ENCODE assay signal across 16 cellular contexts in the genomic region with DNA sequence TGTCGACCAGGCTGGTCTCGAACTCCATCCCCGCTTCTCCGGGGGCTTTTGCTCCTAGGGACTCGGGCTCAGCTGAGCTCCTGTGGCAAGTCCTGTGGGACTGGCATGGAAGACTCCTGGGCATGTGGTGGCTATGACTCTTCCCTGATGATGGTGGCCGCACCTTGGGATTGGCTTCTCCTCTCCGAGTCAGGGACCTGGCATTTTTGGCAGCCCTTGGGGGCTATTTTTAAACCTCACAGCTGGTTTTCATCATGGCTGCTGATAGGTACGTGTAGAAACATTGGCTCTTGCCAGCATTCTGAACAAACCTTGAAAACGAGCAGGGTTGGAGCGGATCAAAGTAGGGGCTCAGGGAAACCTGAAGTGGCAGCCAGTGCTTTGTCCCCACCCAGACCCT. TPM values are rescaled to one million over a fixed set of nuclear protein-coding genes. Genes with fewer than 3 reads are reported as not detected.
DNase-seq lines count a peak whose midpoint lies in the region; ATAC-seq and TF ChIP-seq lines count a peak whose summit lies in the region.
"Had no signal": no experiment of that assay in that cellular context is flagged by ENCODE, and none has a peak within 500 bp of the region (broad histone marks: within the 10 kb centered on the region; RNA-seq: fewer than 3 reads in every experiment).

No MANE protein-coding gene starts in this region.

- no peaks in the 10 kb centered on the region for H3K79me2 ChIP-seq in smooth muscle cell (ENCODE audit: low read depth)

- H3K27ac ChIP-seq in thoracic aorta = peak overlapping the region; percentile 67 to 68
- H3K27ac ChIP-seq in smooth muscle cell (ENCODE audit: low read depth) = no peak overlapping the region
- H3K27ac ChIP-seq in breast epithelium = no peak overlapping the region
- H3K27ac ChIP-seq: PC-9 had no signal

- ATAC-seq in left ventricle myocardium superior (peak; percentile 39), thoracic aorta (ENCODE audit: insufficient number of reproducible peaks, low FRiP score, low read depth) (peak; percentile 58), HG03175 (IDR thresholded peaks at IDR 0.05; ENCODE audit: unreplicated experiment) (no peak), HG03025 (IDR thresholded peaks at IDR 0.05; ENCODE audit: low FRiP score, unreplicated experiment) (no peak)
- ATAC-seq: GM23338; stimulated activated effector memory CD8-positive, alpha-beta T cell treated with anti-CD3 and anti-CD28 coated beads, Interleukin-12 subunit alpha, Interleukin-12 subunit beta, amount 100 ng/mL, for 72 hours had no signal

- no peaks in the 10 kb centered on the region for H4K20me1 ChIP-seq in smooth muscle cell (ENCODE audit: low read depth)

- H3K36me3 ChIP-seq in thoracic aorta (no peaks in the 10 kb centered on the region), smooth muscle cell (ENCODE audit: low read depth) (no peaks in the 10 kb centered on the region), breast epithelium (no peaks in the 10 kb centered on the region)

- no peak for TF ChIP-seq CTCF in astrocyte of the spinal cord (IDR thresholded peaks at IDR 0.05; ENCODE audit: low read depth, low read length)
- TF ChIP-seq CTCF in thoracic aorta (IDR thresholded peaks at IDR 0.05) = no peak
- TF ChIP-seq CTCF in smooth muscle cell (IDR thresholded peaks at IDR 0.05; ENCODE audit: borderline replicate concordance, insufficient read depth, poor library complexity, severe bottlenecking) = no peak
- no peak for TF ChIP-seq CTCF in breast epithelium (IDR thresholded peaks at IDR 0.05)

- no peak for TF ChIP-seq POLR2A in breast epithelium (IDR thresholded peaks at IDR 0.05)

- no peak overlapping the region for H2AFZ ChIP-seq in smooth muscle cell (ENCODE audit: low read depth)
- H2AFZ ChIP-seq: GM23338, PC-9 had no signal

- intact Hi-C loops in left ventricle myocardium superior (cut with micrococcal nuclease) (no loop called here), breast epithelium (cut with DNase I; ENCODE audit: low total_unique reads) (no loop called here)

- no peak overlapping the region for H3K4me3 ChIP-seq in astrocyte of the spinal cord (ENCODE audit: low read depth, low read length)
- peak overlapping the region; percentile 16 for H3K4me3 ChIP-seq in thoracic aorta
- H3K4me3 ChIP-seq in smooth muscle cell = no peak overlapping the region
- no peak overlapping the region for H3K4me3 ChIP-seq in breast epithelium
- H3K4me3 ChIP-seq: GM23338, PC-9 had no signal

- in situ Hi-C loops in astrocyte of the spinal cord (cut with HindIII; ENCODE audit: low sequenced_read_pairs) = no loop called here

- DNase-seq in HCEC 1CT = peak; percentile 54
- DNase-seq in astrocyte of the spinal cord (ENCODE audit: low read depth, low spot score) = peak; percentile 9
- DNase-seq in left ventricle myocardium superior = peak; percentile 65
- peak; percentile 77 for DNase-seq in thoracic aorta (ENCODE audit: low spot score)
- no peak for DNase-seq in smooth muscle cell (lab: John Stamatoyannopoulos, UW; ENCODE audit: unreplicated experiment)
- no peak for DNase-seq in breast epithelium (ENCODE audit: low spot score in 2 of 2)
- DNase-seq: activated CD4-positive, alpha-beta T cell treated with anti-CD3 and anti-CD28 coated beads for 1 hour; activated T-cell treated with anti-CD3 and anti-CD28 coated beads for 4 hours; islet precursor cell; PC-9; retina; stimulated activated CD4-positive, alpha-beta T cell treated with anti-CD3 and anti-CD28 coated beads, Interleukin-4, amount 100 ng/mL, for 4 hours had no signal

- no peaks in the 10 kb centered on the region for H3K9me3 ChIP-seq in thoracic aorta
- no peaks in the 10 kb centered on the region for H3K9me3 ChIP-seq in smooth muscle cell (replicated peaks; ENCODE audit: low read depth)
- H3K9me3 ChIP-seq in breast epithelium = no peaks in the 10 kb centered on the region

- no peaks in the 10 kb centered on the region for H3F3A ChIP-seq in smooth muscle cell (ENCODE audit: low read depth)

- WGBS in smooth muscle cell (ENCODE audit: low lambda C conversion rate) = 83% methylated on average over 10 of the region's 10 CpGs

- H3K4me2 ChIP-seq in smooth muscle cell = no peak overlapping the region
- H3K4me2 ChIP-seq: GM23338, PC-9 had no signal

- H3K27me3 ChIP-seq in thoracic aorta (replicated peaks; ENCODE audit: insufficient read depth) (no peaks in the 10 kb centered on the region), smooth muscle cell (ENCODE audit: low read depth) (no peaks in the 10 kb centered on the region), breast epithelium (peaks cover 0 to 4% of the 10 kb centered on the region in 2 donors)

- no peak overlapping the region for H3K9ac ChIP-seq in smooth muscle cell (ENCODE audit: low read depth)

- peaks cover 19 to 58% of the 10 kb centered on the region in 2 donors for H3K4me1 ChIP-seq in thoracic aorta (ENCODE audit: control insufficient read depth in 1 of 2, low read depth in 2 of 2)
- peaks cover 12% of the 10 kb centered on the region for H3K4me1 ChIP-seq in smooth muscle cell (ENCODE audit: low read depth)
- H3K4me1 ChIP-seq in breast epithelium = peaks cover 0 to 7% of the 10 kb centered on the region in 2 donors

RNA-seq across cellular contexts. Expression of a gene that starts 54.1 kb away (rescaled TPM):
- total RNA-seq in left ventricle myocardium superior (89.3 TPM), thoracic aorta (10 to 100 TPM in 1 of 2 donors, 1 to 10 TPM in 1; 9.6 to 24.8 TPM), smooth muscle cell (12.7 and 15.2 TPM in 2 replicates), breast epithelium (10 to 100 TPM in 2 of 3 donors, 1 to 10 TPM in 1; 5.1 to 13.5 (median 10.5) TPM)
- 12.0 and 15.7 TPM in 2 replicates for polyA plus RNA-seq in smooth muscle cell

Comparison
In these comparisons a context has a peak if more than half of its experiments do, and no peak if none do; other contexts are left out.
1. DNase-seq: peak in HCEC 1CT (single experiment), astrocyte of the spinal cord (single experiment), left ventricle myocardium superior (single experiment) and thoracic aorta (single experiment); none in smooth muscle cell (single experiment) and breast epithelium (0 of 2).
2. ATAC-seq: peak in left ventricle myocardium superior (single experiment) and thoracic aorta (single experiment); none in HG03175 (single experiment) and HG03025 (single experiment).
3. H3K27ac ChIP-seq: peak in thoracic aorta (2 of 2); none in smooth muscle cell (single experiment) and breast epithelium (0 of 2).